In genomic region chr6:167669553-167669849, GRCh38 we compare ENCODE assay signal across 16 cellular contexts.
DNase-seq lines count a peak whose midpoint lies in the region; ATAC-seq, FAIRE-seq and TF ChIP-seq lines count a peak whose summit lies in the region.
"Had no signal": no experiment of that assay in that cellular context is flagged by ENCODE, and none has a peak within 500 bp of the region (broad histone marks: within the 10 kb centered on the region; RNA-seq: fewer than 3 reads in every experiment).

No MANE protein-coding gene starts in this region.

- intact Hi-C loops in Right ventricle myocardium superior (cut with DNase I), result no loop called here
- intact Hi-C loops in Right ventricle myocardium inferior (cut with DNase I), result no loop called here
- intact Hi-C loops in HepG2 (cut with micrococcal nuclease; ENCODE audit: unreplicated experiment), result no loop called here
- intact Hi-C loops in A673 (cut with micrococcal nuclease; ENCODE audit: unreplicated experiment), result no loop called here

- H3K36me3 ChIP-seq in HepG2 (replicated peaks in 1 of 2; ENCODE audit: control insufficient read depth in 1 of 2, insufficient read depth in 2 of 2, low read length in 2 of 2) (no peaks in the 10 kb centered on the region), mesodermal cell (ENCODE audit: control insufficient read depth, insufficient read depth, low read length) (no peaks in the 10 kb centered on the region), smooth muscle cell (ENCODE audit: low read depth) (no peaks in the 10 kb centered on the region), A673 (ENCODE audit: insufficient read depth, low read length, poor library complexity, severe bottlenecking) (no peaks in the 10 kb centered on the region)
- H3K36me3 ChIP-seq: BLaER1 had no signal

- peaks cover 21% of the 10 kb centered on the region for H3F3A ChIP-seq in smooth muscle cell (ENCODE audit: low read depth)

- DNase-seq in Right ventricle myocardium superior (no peak), Right ventricle myocardium inferior (ENCODE audit: missing footprints) (no peak), HepG2 (ENCODE audit: low spot score) (no peak), smooth muscle cell (lab: John Stamatoyannopoulos, UW; ENCODE audit: unreplicated experiment) (no peak), NCI-H1694 treated with DMSO at 0.1 percent for 48 hours (lab: John Stamatoyannopoulos, UW) (no peak), A673 (ENCODE audit: low spot score) (no peak)
- DNase-seq: AML-193; Caco-2; CD8-positive, alpha-beta memory T cell; DND-41; GDM1; GM23248; H9 had no signal

- H3K9ac ChIP-seq in HepG2 (ENCODE audit: insufficient read depth, low read depth, low read length), result peak overlapping the region; percentile 59; the same call in 1 of the 2 replicates
- H3K9ac ChIP-seq in smooth muscle cell (ENCODE audit: low read depth), result no peak overlapping the region
- H3K9ac ChIP-seq: BLaER1, GM23248 had no signal

- H4K20me1 ChIP-seq in HepG2 (ENCODE audit: insufficient read depth, low read length) (no peaks in the 10 kb centered on the region), smooth muscle cell (ENCODE audit: low read depth) (no peaks in the 10 kb centered on the region)
- H4K20me1 ChIP-seq: BLaER1 had no signal

- no peak for TF ChIP-seq POLR2A in HepG2 (IDR thresholded peaks at IDR 0.05; ENCODE audit: insufficient read depth in 1 of 2, low read depth in 2 of 2, low read length in 2 of 2)

- no peak for FAIRE-seq in HepG2 (lab: Jason Lieb, UNC)

- H3K79me2 ChIP-seq in HepG2 (ENCODE audit: insufficient read depth, low read length), result no peaks in the 10 kb centered on the region
- H3K79me2 ChIP-seq in smooth muscle cell (ENCODE audit: low read depth), result no peaks in the 10 kb centered on the region

- no peak for TF ChIP-seq RAD21 in HepG2 (CRISPR knock-in tag; IDR thresholded peaks at IDR 0.05)

- TF ChIP-seq CTCF in HepG2 (CRISPR knock-in tag; IDR thresholded peaks at IDR 0.05) (no peak), smooth muscle cell (IDR thresholded peaks at IDR 0.05; ENCODE audit: borderline replicate concordance, insufficient read depth, poor library complexity, severe bottlenecking) (no peak), A673 (conservative IDR thresholded peaks at IDR 0.05; ENCODE audit: low read depth, low read length) (no peak)

- no peaks in the 10 kb centered on the region for H3K9me3 ChIP-seq in HepG2 (ENCODE audit: low read length)
- no peaks in the 10 kb centered on the region for H3K9me3 ChIP-seq in mesodermal cell (ENCODE audit: control insufficient read depth, low read length)
- no peaks in the 10 kb centered on the region for H3K9me3 ChIP-seq in smooth muscle cell (replicated peaks; ENCODE audit: low read depth)
- no peaks in the 10 kb centered on the region for H3K9me3 ChIP-seq in A673 (ENCODE audit: low read depth, low read length, poor library complexity, severe bottlenecking)
- H3K9me3 ChIP-seq: Caco-2 had no signal

- H2AFZ ChIP-seq in HepG2 (ENCODE audit: low read length), result no peak overlapping the region
- peak overlapping the region; percentile 47 for H2AFZ ChIP-seq in smooth muscle cell (ENCODE audit: low read depth)
- H2AFZ ChIP-seq: GM23248 had no signal

- H3K27me3 ChIP-seq in HepG2 (ENCODE audit: control insufficient read depth in 1 of 2, insufficient read depth in 2 of 2, low read length in 2 of 2), result no peaks in the 10 kb centered on the region
- H3K27me3 ChIP-seq in smooth muscle cell (ENCODE audit: low read depth), result no peaks in the 10 kb centered on the region
- H3K27me3 ChIP-seq in A673 (replicated peaks; ENCODE audit: insufficient read depth, low read depth, low read length, poor library complexity), result no peaks in the 10 kb centered on the region
- H3K27me3 ChIP-seq: BLaER1 had no signal

- H3K4me2 ChIP-seq in HepG2 (ENCODE audit: low read depth, low read length) (no peak overlapping the region), smooth muscle cell (peak overlapping the region; percentile 54)
- H3K4me2 ChIP-seq: BLaER1 had no signal

- BruUV-seq in HepG2 (replicated peaks; lab: Mats Ljungman, UMichigan) (no TSS peak), A673 (replicated peaks; lab: Mats Ljungman, UMichigan) (no TSS peak)

- TF ChIP-seq EP300 in HepG2 (IDR thresholded peaks at IDR 0.05; ENCODE audit: low read depth in 2 of 2, low read length in 2 of 2) (no peak), HepG2 (CRISPR knock-in tag; IDR thresholded peaks at IDR 0.05; ENCODE audit: borderline replicate concordance) (no peak)

- H3K4me3 ChIP-seq in HepG2 (replicated peaks in 1 of 3; ENCODE audit: insufficient read depth in 1 of 3, low read depth in 2 of 3, low read length in 3 of 3) (no peak overlapping the region), mesodermal cell (ENCODE audit: extremely low read depth, insufficient read depth, low read length, poor library complexity, severe bottlenecking) (no peak overlapping the region), smooth muscle cell (no peak overlapping the region), A673 (ENCODE audit: low read depth, low read length, poor library complexity, severe bottlenecking) (no peak overlapping the region)
- H3K4me3 ChIP-seq: BLaER1, GM23248 had no signal

- H3K4me1 ChIP-seq in HepG2 (ENCODE audit: insufficient read depth, low read length), result peaks cover 100% of the 10 kb centered on the region
- H3K4me1 ChIP-seq in mesodermal cell (ENCODE audit: control insufficient read depth, insufficient read depth, low read length, poor library complexity, severe bottlenecking), result peaks cover 16% of the 10 kb centered on the region
- no peaks in the 10 kb centered on the region for H3K4me1 ChIP-seq in smooth muscle cell (ENCODE audit: low read depth)
- no peaks in the 10 kb centered on the region for H3K4me1 ChIP-seq in A673 (ENCODE audit: insufficient read depth, low read length, poor library complexity, severe bottlenecking)

- H3K27ac ChIP-seq in HepG2 (ENCODE audit: extremely low read length, insufficient read depth, low read length) (peak overlapping the region; percentile 2), mesodermal cell (ENCODE audit: low read depth, low read length, severe bottlenecking) (peak overlapping the region; percentile 84), smooth muscle cell (ENCODE audit: low read depth) (peak overlapping the region; percentile 48), A673 (ENCODE audit: low read depth, low read length, poor library complexity, severe bottlenecking) (no peak overlapping the region)
- H3K27ac ChIP-seq: 22Rv1, BLaER1, GM23248 had no signal

- in situ Hi-C loops in HepG2 (cut with HindIII; ENCODE audit: extremely low pct_ligation_motif_present, low pct_unique_long_range_greater_than_20kb), result loop anchor here (5.0 kb wide), 1 partner anchor 102 kb away; no protein-coding TSS in a partner anchor

- WGBS in HepG2 (ENCODE audit: low lambda C conversion rate), result 87% methylated on average over 8 of the region's 9 CpGs
- 93 to 98% methylated on average over 9 of the region's 9 CpGs for WGBS in mesodermal cell (ENCODE audit: insufficient coverage in 2 of 2), 2 experiments
- WGBS in smooth muscle cell (ENCODE audit: low lambda C conversion rate), result 79% methylated on average over 9 of the region's 9 CpGs

- CTCF ChIA-PET in HepG2 (lab: Yijun Ruan, JAX; ENCODE audit: low intra/inter-chr PET ratio, low total read pairs) (no interaction called here), A673 (lab: Charles Lee) (no interaction called here)

- POLR2A ChIA-PET in HepG2 (lab: Yijun Ruan, JAX) (interaction anchor here (0.5 kb wide), 1 partner anchor 92 kb away, joined by 4 read pairs; no protein-coding TSS in a partner anchor), A673 (lab: Charles Lee; ENCODE audit: low non-redundant PET) (no interaction called here)

- ATAC-seq in Right ventricle myocardium superior (ENCODE audit: poor library complexity) (peak; percentile 5), Right ventricle myocardium inferior (no peak), HepG2 (no peak)

TF ChIP-seq in HepG2, 621 proteins besides CTCF, POLR2A, EP300 and RAD21 (continues in another document):
- TF ChIP-seq ZNF850 (CRISPR knock-in tag; conservative IDR thresholded peaks at IDR 0.05), result no peak
- TF ChIP-seq ZNF383 (CRISPR knock-in tag; IDR thresholded peaks at IDR 0.05; ENCODE audit: borderline replicate concordance), result no peak
- TF ChIP-seq NCOA2 (CRISPR knock-in tag; IDR thresholded peaks at IDR 0.05), result no peak
- no peak for TF ChIP-seq ELF4 (CRISPR knock-in tag; IDR thresholded peaks at IDR 0.05; ENCODE audit: borderline replicate concordance)
- 0 out of 2 replicates have a peak, but pooled peaks have one; percentile 33 for TF ChIP-seq HNRNPL (IDR thresholded peaks at IDR 0.05; ENCODE audit: low read depth, low read length)
- 0 out of 2 replicates have a peak, but pooled peaks have one; percentile 11 for TF ChIP-seq ZBTB38 (CRISPR knock-in tag; IDR thresholded peaks at IDR 0.05)
- TF ChIP-seq MTA1 (CRISPR knock-in tag; IDR thresholded peaks at IDR 0.05; ENCODE audit: borderline replicate concordance), result no peak; the same call in 1 of the 2 replicates
- TF ChIP-seq ZMYM3 (CRISPR knock-in tag; IDR thresholded peaks at IDR 0.05), result no peak
- no peak for TF ChIP-seq HMG20B (CRISPR knock-in tag; conservative IDR thresholded peaks at IDR 0.05)
- no peak for TF ChIP-seq ZNF350 (CRISPR knock-in tag; IDR thresholded peaks at IDR 0.05; ENCODE audit: borderline replicate concordance, low read depth)
- TF ChIP-seq SP4 (CRISPR knock-in tag; IDR thresholded peaks at IDR 0.05), result 0 out of 2 replicates have a peak, but pooled peaks have one; percentile 6
- TF ChIP-seq CHCHD3 (CRISPR knock-in tag; IDR thresholded peaks at IDR 0.05), result peak; percentile 79
- TF ChIP-seq KDM5B (CRISPR knock-in tag; IDR thresholded peaks at IDR 0.05; ENCODE audit: borderline replicate concordance), result 0 out of 2 replicates have a peak, but pooled peaks have one; percentile 6
- no peak for TF ChIP-seq PRDM4 (CRISPR knock-in tag; IDR thresholded peaks at IDR 0.05; ENCODE audit: borderline replicate concordance)
